19 cellular contexts compared by ENCODE assay signal in genomic region chr16:67229906-67230808, GRCh38. TPM values are rescaled to one million over a fixed set of nuclear protein-coding genes. Genes with fewer than 3 reads are reported as not detected.
DNase-seq lines count a peak whose midpoint lies in the region; ATAC-seq and TF ChIP-seq lines count a peak whose summit lies in the region.
"Had no signal": no experiment of that assay in that cellular context is flagged by ENCODE, and none has a peak within 500 bp of the region (broad histone marks: within the 10 kb centered on the region; RNA-seq: fewer than 3 reads in every experiment).

No MANE protein-coding gene starts in this region.

- no peaks in the 10 kb centered on the region for H3K27me3 Mint-ChIP-seq in CD4-positive, alpha-beta T cell
- H3K27me3 Mint-ChIP-seq: IgD-negative memory B cell; naive thymus-derived CD4-positive, alpha-beta T cell had no signal

- no peak for ATAC-seq in CD4-positive, alpha-beta T cell (ENCODE audit: poor library complexity)
- ATAC-seq in GM18505 (IDR thresholded peaks at IDR 0.05; ENCODE audit: unreplicated experiment) (no peak), mucosa of descending colon (no peak)
- ATAC-seq: naive thymus-derived CD4-positive, alpha-beta T cell had no signal

- H3K27ac Mint-ChIP-seq in CD4-positive, alpha-beta T cell, result no peak overlapping the region

- H3K4me3 Mint-ChIP-seq in CD4-positive, alpha-beta T cell, result peak overlapping the region; percentile 70

- H3K27ac ChIP-seq in CD4-positive, alpha-beta T cell (ENCODE audit: low read depth, low read length), result no peak overlapping the region
- H3K27ac ChIP-seq: colonic mucosa, PC-9, skin epidermis, vagina had no signal

- H3K9me3 Mint-ChIP-seq in CD4-positive, alpha-beta T cell, result no peaks in the 10 kb centered on the region
- H3K9me3 Mint-ChIP-seq: IgD-negative memory B cell; naive thymus-derived CD4-positive, alpha-beta T cell had no signal

- no peaks in the 10 kb centered on the region for H3K27me3 ChIP-seq in CD4-positive, alpha-beta T cell (ENCODE audit: control insufficient read depth, insufficient read depth, low read length)
- H3K27me3 ChIP-seq in H7 (ENCODE audit: control insufficient read depth, insufficient read depth, low read length), result no peaks in the 10 kb centered on the region
- H3K27me3 ChIP-seq: colonic mucosa, vagina had no signal

- H3K36me3 ChIP-seq in mucosa of descending colon (ENCODE audit: low read depth) (peaks cover 4% of the 10 kb centered on the region), H7 (replicated peaks; ENCODE audit: control insufficient read depth, insufficient read depth, low read length) (peaks cover 37% of the 10 kb centered on the region)

- H3K4me1 Mint-ChIP-seq in CD4-positive, alpha-beta T cell (ENCODE audit: low read depth), result peaks cover 30% of the 10 kb centered on the region

- intact Hi-C loops in CD4-positive, alpha-beta T cell (cut with DNase I, micrococcal nuclease), result loop anchor here in 1 of 2 experiments (5.0 to 10.0 kb wide), 2 partner anchors 47 to 615 kb away; partner anchors contain the start of genes CENPT, NUTF2, PLEKHG4 and THAP11
- intact Hi-C loops in mucosa of descending colon (cut with DNase I, micrococcal nuclease), result no loop called here

- peaks cover 67% of the 10 kb centered on the region for H3K36me3 Mint-ChIP-seq in CD4-positive, alpha-beta T cell (ENCODE audit: low read depth)

- H3K9me3 ChIP-seq in CD4-positive, alpha-beta T cell (ENCODE audit: control insufficient read depth, low read length), result no peaks in the 10 kb centered on the region
- H3K9me3 ChIP-seq in mucosa of descending colon, result no peaks in the 10 kb centered on the region
- H3K9me3 ChIP-seq: colonic mucosa, vagina had no signal

- no peak for DNase-seq in CD4-positive, alpha-beta T cell
- DNase-seq in mucosa of descending colon (peak in 2 of 3 donors; percentile 34 to 51), H7 (no peak)
- no peak for DNase-seq in effector CD8-positive, alpha-beta T cell (lab: John Stamatoyannopoulos, UW)
- DNase-seq: activated effector memory CD4-positive, alpha-beta T cell treated with anti-CD3 and anti-CD28 coated beads, Interleukin-2, amount 50 U/mL, for 16 hours; colonic mucosa; COR-L47; HCEC 1CT; mammary epithelial cell; naive thymus-derived CD4-positive, alpha-beta T cell; NCI-H1694; NCI-H774; PC-9; stimulated activated CD4-positive, alpha-beta T cell treated with anti-CD3 and anti-CD28 coated beads, Interleukin-4, amount 100 ng/mL, for 1 hour; T1000 had no signal

- TF ChIP-seq CTCF in CD4-positive, alpha-beta T cell (IDR thresholded peaks at IDR 0.05), result no peak
- TF ChIP-seq CTCF in mucosa of descending colon (IDR thresholded peaks at IDR 0.05), result no peak

- H3K4me1 ChIP-seq in mucosa of descending colon (ENCODE audit: low read depth), result peaks cover 8% of the 10 kb centered on the region

- H3K4me3 ChIP-seq in mucosa of descending colon, result no peak overlapping the region
- no peak overlapping the region for H3K4me3 ChIP-seq in H7 (ENCODE audit: insufficient read depth, low read depth, low read length)
- H3K4me3 ChIP-seq: colonic mucosa, PC-9, skin epidermis, vagina had no signal

- peak; percentile 4 for TF ChIP-seq POLR2A in GM18505 (IDR thresholded peaks at IDR 0.05; ENCODE audit: borderline replicate concordance, extremely low read depth, insufficient read depth, insufficient read length)

- POLR2A ChIA-PET in CD4-positive, alpha-beta T cell (lab: Charles Lee), result interaction anchor here (3.9 kb wide), 1 partner anchor 17 kb away, joined by 81 read pairs; the partner anchor contains the start of genes FHOD1 and SLC9A5

- CTCF ChIA-PET in CD4-positive, alpha-beta T cell (lab: Charles Lee), result interaction anchor here (1.0 kb wide), 1 partner anchor 586 kb away, joined by 3 read pairs; no protein-coding TSS in a partner anchor

RNA-seq across cellular contexts. Expression of gene TMEM208, which starts 3.2 kb away (rescaled TPM):
- 10 to 100 TPM; 35.8 to 37.6 TPM for total RNA-seq in CD4-positive, alpha-beta T cell
- total RNA-seq in mucosa of descending colon, result 10 to 100 TPM; 30.8 to 39.6 (median 36.1) TPM
- total RNA-seq in H7 (2014; rRNA removed; shearing (Covaris generic)), result 19.3 and 27.3 TPM in 2 replicates

RNA-seq across cellular contexts. Expression of gene FHOD1, which starts 17.1 kb away (rescaled TPM):
- total RNA-seq in CD4-positive, alpha-beta T cell, result 10 to 100 TPM; 21.1 to 26.0 TPM
- 10 to 100 TPM; 30.7 to 36.5 (median 34.1) TPM for total RNA-seq in mucosa of descending colon
- 22.4 and 37.4 TPM in 2 replicates for total RNA-seq in H7 (2014; rRNA removed; shearing (Covaris generic))

RNA-seq across cellular contexts. Expression of gene SLC9A5, which starts 18.6 kb away (rescaled TPM):
- total RNA-seq in CD4-positive, alpha-beta T cell, result 1 to 10 TPM; 3.1 TPM
- 1 to 10 TPM; 1.7 to 2.6 (median 1.9) TPM for total RNA-seq in mucosa of descending colon
- 1.6 and 2.5 TPM in 2 replicates for total RNA-seq in H7 (2014; rRNA removed; shearing (Covaris generic))

RNA-seq across cellular contexts. Expression of gene ELMO3, which starts 31.2 kb away (rescaled TPM):
- total RNA-seq in CD4-positive, alpha-beta T cell, result 1 to 10 TPM; 1.9 to 2.3 TPM
- 10 to 100 TPM; 25.4 to 68.0 (median 42.1) TPM for total RNA-seq in mucosa of descending colon
- total RNA-seq in H7 (2014; rRNA removed; shearing (Covaris generic)), result 10.4 and 11.4 TPM in 2 replicates

RNA-seq across cellular contexts. Expression of gene E2F4, which starts 38.2 kb away (rescaled TPM):
- total RNA-seq in CD4-positive, alpha-beta T cell, result 10 to 100 TPM; 50.9 to 56.1 TPM
- total RNA-seq in mucosa of descending colon, result 10 to 100 TPM; 70.5 to 77.4 (median 72.9) TPM
- 104 and 117 TPM in 2 replicates for total RNA-seq in H7 (2014; rRNA removed; shearing (Covaris generic))

Comparison
In these comparisons a context has a peak if more than half of its experiments do, and no peak if none do; other contexts are left out.
1. DNase-seq: peak in mucosa of descending colon (2 of 3); none in CD4-positive, alpha-beta T cell (0 of 10), H7 (single experiment) and effector CD8-positive, alpha-beta T cell (single experiment).